22 cellular contexts compared by ENCODE assay signal in the genomic region with DNA sequence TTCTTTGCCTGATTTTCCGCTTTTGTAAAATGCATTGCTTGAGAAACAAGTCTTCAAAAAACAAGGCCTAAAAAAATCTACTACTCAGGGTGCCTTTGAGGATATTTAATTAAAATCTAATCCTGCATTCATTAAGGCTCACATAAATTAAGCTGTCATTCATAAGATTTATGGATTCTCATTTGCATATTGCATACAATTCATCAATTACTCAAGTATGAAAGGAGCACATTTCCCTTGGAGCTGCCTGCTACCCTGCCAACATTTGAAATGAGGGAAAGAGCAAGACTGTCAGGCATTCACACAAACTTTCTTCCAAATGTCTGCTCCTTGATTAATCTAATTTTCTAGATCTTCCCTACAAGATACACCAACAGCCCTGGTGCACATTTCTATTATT.
"Had no signal": no experiment of that assay in that cellular context is flagged by ENCODE, and none has a peak within 500 bp of the region (broad histone marks: within the 10 kb centered on the region; RNA-seq: fewer than 3 reads in every experiment).

No MANE protein-coding gene starts in this region.

- H3K4me1 ChIP-seq: lower lobe of right lung, parathyroid adenoma, right lobe of liver, tibial nerve had no signal

- H3K9me3 Mint-ChIP-seq: natural killer cell treated with Interleukin-12 subunit alpha and Interleukin-12 subunit beta and Interleukin-15 and Interleukin-18, amount 100 ng/mL, for 72 hours; neural crest cell; stimulated activated naive B cell treated with anti-CD40 and anti-IgM and Interleukin-4, amounts not matched to agents 10 μg/mL and 1 μg/mL and 100 μg/mL, for 72 hours; stimulated activated naive CD8-positive, alpha-beta T cell treated with anti-CD3 and anti-CD28 coated beads, Interleukin-15, Interleukin-2, amounts not matched to agents 100 ng/mL and 50 ng/mL, for 24 hours had no signal

- H3K27ac Mint-ChIP-seq: natural killer cell treated with Interleukin-12 subunit alpha and Interleukin-12 subunit beta and Interleukin-15 and Interleukin-18, amount 100 ng/mL, for 72 hours; stimulated activated naive B cell treated with anti-CD40 and anti-IgM and Interleukin-4, amounts not matched to agents 10 μg/mL and 1 μg/mL and 100 μg/mL, for 72 hours; stimulated activated naive CD8-positive, alpha-beta T cell treated with anti-CD3 and anti-CD28 coated beads, Interleukin-15, Interleukin-2, amounts not matched to agents 100 ng/mL and 50 ng/mL, for 24 hours had no signal

- H3K36me3 ChIP-seq: gastrocnemius medialis, lower lobe of right lung, right lobe of liver, thoracic aorta, tibial nerve, upper lobe of left lung had no signal

- H3K36me3 Mint-ChIP-seq: natural killer cell treated with Interleukin-12 subunit alpha and Interleukin-12 subunit beta and Interleukin-15 and Interleukin-18, amount 100 ng/mL, for 72 hours; stimulated activated naive B cell treated with anti-CD40 and anti-IgM and Interleukin-4, amounts not matched to agents 10 μg/mL and 1 μg/mL and 100 μg/mL, for 72 hours had no signal

- H3K27me3 Mint-ChIP-seq: natural killer cell treated with Interleukin-12 subunit alpha and Interleukin-12 subunit beta and Interleukin-15 and Interleukin-18, amount 100 ng/mL, for 72 hours; progenitor cell of endocrine pancreas; stimulated activated naive B cell treated with anti-CD40 and anti-IgM and Interleukin-4, amounts not matched to agents 10 μg/mL and 1 μg/mL and 100 μg/mL, for 72 hours; stimulated activated naive CD8-positive, alpha-beta T cell treated with anti-CD3 and anti-CD28 coated beads, Interleukin-15, Interleukin-2, amounts not matched to agents 100 ng/mL and 50 ng/mL, for 24 hours had no signal

- H3K9ac ChIP-seq: parathyroid adenoma had no signal

- H3K4me3 ChIP-seq: dorsolateral prefrontal cortex, gastrocnemius medialis, lower lobe of right lung, right lobe of liver, thoracic aorta, tibial nerve, upper lobe of left lung had no signal

- DNase-seq: dorsolateral prefrontal cortex; effector CD4-positive, alpha-beta T cell; foreskin fibroblast; gastrocnemius medialis; head of caudate nucleus; left ventricle myocardium superior; lower lobe of right lung; right lobe of liver; small intestine; stimulated activated CD4-positive, alpha-beta T cell treated with anti-CD3 and anti-CD28 coated beads, Interleukin-15, amount 100 ng/mL, for 24 hours; stimulated activated CD4-positive, alpha-beta T cell treated with anti-CD3 and anti-CD28 coated beads, Interleukin-2, amount 100 ng/mL, for 48 hours; stimulated activated naive B cell treated with anti-CD40 and anti-IgM and Interleukin-4, amounts not matched to agents 10 μg/mL and 1 μg/mL and 100 μg/mL, for 72 hours; upper lobe of left lung had no signal

- H3K4me1 Mint-ChIP-seq: stimulated activated naive B cell treated with anti-CD40 and anti-IgM and Interleukin-4, amounts not matched to agents 10 μg/mL and 1 μg/mL and 100 μg/mL, for 72 hours had no signal

- ATAC-seq: esophagus mucosa; gastrocnemius medialis; left ventricle myocardium superior; lower lobe of right lung; natural killer cell treated with Interleukin-12 subunit alpha and Interleukin-12 subunit beta and Interleukin-15 and Interleukin-18, amount 100 ng/mL, for 72 hours; right lobe of liver; stimulated activated naive B cell treated with anti-CD40 and anti-IgM and Interleukin-4, amounts not matched to agents 10 μg/mL and 1 μg/mL and 100 μg/mL, for 72 hours had no signal

- H3K4me3 Mint-ChIP-seq: natural killer cell treated with Interleukin-12 subunit alpha and Interleukin-12 subunit beta and Interleukin-15 and Interleukin-18, amount 100 ng/mL, for 72 hours; neural crest cell; stimulated activated naive B cell treated with anti-CD40 and anti-IgM and Interleukin-4, amounts not matched to agents 10 μg/mL and 1 μg/mL and 100 μg/mL, for 72 hours; stimulated activated naive CD8-positive, alpha-beta T cell treated with anti-CD3 and anti-CD28 coated beads, Interleukin-15, Interleukin-2, amounts not matched to agents 100 ng/mL and 50 ng/mL, for 24 hours had no signal

- H3K9me3 ChIP-seq: gastrocnemius medialis, lower lobe of right lung, right lobe of liver, thoracic aorta, tibial nerve, upper lobe of left lung had no signal

- H3K27ac ChIP-seq: dorsolateral prefrontal cortex, epithelial cell of prostate, gastrocnemius medialis, lower lobe of right lung, parathyroid adenoma, right lobe of liver, thoracic aorta, tibial nerve, upper lobe of left lung had no signal

- H3K27me3 ChIP-seq: gastrocnemius medialis, right lobe of liver, tibial nerve, upper lobe of left lung had no signal
